In the genomic region with DNA sequence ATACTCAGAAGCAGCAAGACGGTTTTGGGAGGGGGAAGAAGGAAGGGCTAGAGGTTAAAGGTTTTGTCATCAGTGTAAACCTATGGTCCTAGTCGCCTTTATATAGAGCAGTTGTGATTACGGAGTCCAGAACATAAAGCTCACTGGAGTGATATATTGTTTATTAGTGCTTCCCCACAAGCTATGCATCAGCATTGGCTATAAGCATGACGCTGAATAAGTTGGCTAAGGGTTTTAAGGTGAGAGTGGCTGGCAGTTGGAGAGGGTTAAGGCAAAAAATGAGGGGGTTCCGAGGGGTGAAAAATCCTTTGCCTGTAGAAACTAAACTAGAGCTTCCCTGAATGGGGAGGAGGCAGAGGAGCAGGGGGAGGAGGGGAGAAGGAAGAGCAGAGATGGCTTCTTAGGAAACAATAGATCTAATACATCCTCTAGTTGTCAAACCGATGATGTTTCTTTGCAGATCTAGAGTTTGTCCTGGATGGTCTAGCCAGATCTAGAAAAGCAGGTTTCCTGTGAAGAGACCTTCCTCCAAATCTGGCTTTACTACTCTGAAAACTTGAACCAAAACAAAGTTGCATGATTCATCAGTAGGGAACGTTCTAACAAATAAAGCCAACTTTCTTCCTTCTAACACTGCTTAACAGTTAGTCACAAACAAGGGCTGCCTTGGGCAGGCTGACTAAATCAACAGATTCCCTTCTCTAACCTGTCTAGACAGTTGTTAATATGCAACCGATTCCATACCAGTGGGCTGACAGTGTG, we compare ENCODE assay signal across 8 cellular contexts. TPM values are rescaled to one million over a fixed set of nuclear protein-coding genes. Genes with fewer than 3 reads are reported as not detected.
DNase-seq lines count a peak whose midpoint lies in the region; ATAC-seq and TF ChIP-seq lines count a peak whose summit lies in the region.

No MANE protein-coding gene starts in this region.

- DNase-seq in stimulated activated naive CD8-positive, alpha-beta T cell treated with anti-CD3 and anti-CD28 coated beads, Interleukin-15, Interleukin-2, amounts not matched to agents 100 U/mL and 50 U/mL, for 24 hours, result no peak
- no peak for DNase-seq in WERI-Rb-1
- DNase-seq in esophagus squamous epithelium (lab: John Stamatoyannopoulos, UW), result no peak
- DNase-seq in naive thymus-derived CD4-positive, alpha-beta T cell, result peak in 1 of 9 donors; percentile 18
- DNase-seq in GDM1 (lab: John Stamatoyannopoulos, UW), result no peak
- no peak for DNase-seq in NCI-H128 (lab: John Stamatoyannopoulos, UW; ENCODE audit: unreplicated experiment)

- H3K27ac ChIP-seq in WERI-Rb-1 (peak overlapping the region; percentile 77), esophagus squamous epithelium (peak overlapping the region; percentile 93 to 100 (median 100))
- H3K27ac ChIP-seq in naive thymus-derived CD4-positive, alpha-beta T cell (ENCODE audit: low read depth, low read length), result peak overlapping the region; percentile 100

- intact Hi-C loops in esophagus squamous epithelium (cut with DNase I), result loop anchor here (10.0 kb wide), 1 partner anchor 302 kb away; no protein-coding TSS in a partner anchor
- intact Hi-C loops in naive thymus-derived CD4-positive, alpha-beta T cell (cut with micrococcal nuclease), result loop anchor here (10.0 kb wide), 4 partner anchors 48 to 1092 kb away; partner anchors contain the start of genes IDH1 (in 1 of the 2) and INO80D (in 1 of the 2)

- no peak for ATAC-seq in stimulated activated naive CD8-positive, alpha-beta T cell treated with anti-CD3 and anti-CD28 coated beads, Interleukin-15, Interleukin-2, amounts not matched to agents 100 U/mL and 50 U/mL, for 24 hours
- ATAC-seq in naive thymus-derived CD4-positive, alpha-beta T cell, result no peak
- ATAC-seq in HG03442 (IDR thresholded peaks at IDR 0.05; ENCODE audit: unreplicated experiment), result no peak

- peak overlapping the region; percentile 92 for H3K4me3 Mint-ChIP-seq in stimulated activated naive CD8-positive, alpha-beta T cell treated with anti-CD3 and anti-CD28 coated beads, Interleukin-15, Interleukin-2, amounts not matched to agents 100 ng/mL and 50 ng/mL, for 24 hours
- peak overlapping the region; percentile 94 to 100 (median 98) for H3K4me3 Mint-ChIP-seq in naive thymus-derived CD4-positive, alpha-beta T cell

- 11 to 15% methylated on average over 8 of the region's 8 CpGs for WGBS in esophagus squamous epithelium, 2 donors

- peaks cover 67% of the 10 kb centered on the region for H3K4me1 Mint-ChIP-seq in stimulated activated naive CD8-positive, alpha-beta T cell treated with anti-CD3 and anti-CD28 coated beads, Interleukin-15, Interleukin-2, amounts not matched to agents 100 ng/mL and 50 ng/mL, for 24 hours (ENCODE audit: low read depth)
- H3K4me1 Mint-ChIP-seq in naive thymus-derived CD4-positive, alpha-beta T cell, result peaks cover 39 to 66% (median 62%) of the 10 kb centered on the region in 7 donors

- peak overlapping the region; percentile 69 for H3K4me3 ChIP-seq in WERI-Rb-1 (ENCODE audit: low read depth, low read length)
- H3K4me3 ChIP-seq in esophagus squamous epithelium, result peak overlapping the region; percentile 68 to 91 (median 76)
- peak overlapping the region; percentile 89 for H3K4me3 ChIP-seq in naive thymus-derived CD4-positive, alpha-beta T cell (ENCODE audit: low read length)

- peaks cover 5 to 74% (median 24%) of the 10 kb centered on the region in 3 donors for H3K4me1 ChIP-seq in esophagus squamous epithelium
- peaks cover 0 to 17% of the 10 kb centered on the region in 2 donors for H3K4me1 ChIP-seq in naive thymus-derived CD4-positive, alpha-beta T cell (ENCODE audit: control insufficient read depth in 2 of 2, insufficient read depth in 2 of 2, low read length in 2 of 2)

- CTCF ChIA-PET in naive thymus-derived CD4-positive, alpha-beta T cell (lab: Charles Lee), result interaction anchor here (1.0 to 4.6 kb wide), 5 partner anchors 15 to 52 kb away, joined by 3 to 61 read pairs (median 5); no protein-coding TSS in a partner anchor

- peaks cover 3% of the 10 kb centered on the region for H3K36me3 Mint-ChIP-seq in stimulated activated naive CD8-positive, alpha-beta T cell treated with anti-CD3 and anti-CD28 coated beads, Interleukin-15, Interleukin-2, amounts not matched to agents 100 ng/mL and 50 ng/mL, for 24 hours (ENCODE audit: low read depth)
- peaks cover 0 to 29% (median 0%) of the 10 kb centered on the region in 5 donors for H3K36me3 Mint-ChIP-seq in naive thymus-derived CD4-positive, alpha-beta T cell

- TF ChIP-seq CTCF in WERI-Rb-1 (IDR thresholded peaks at IDR 0.05; ENCODE audit: low read depth, low read length) (no peak), esophagus squamous epithelium (IDR thresholded peaks at IDR 0.05) (no peak)

- H3K27me3 Mint-ChIP-seq in stimulated activated naive CD8-positive, alpha-beta T cell treated with anti-CD3 and anti-CD28 coated beads, Interleukin-15, Interleukin-2, amounts not matched to agents 100 ng/mL and 50 ng/mL, for 24 hours, result no peaks in the 10 kb centered on the region
- H3K27me3 Mint-ChIP-seq in naive thymus-derived CD4-positive, alpha-beta T cell, result peaks cover 0 to 2% (median 0%) of the 10 kb centered on the region in 5 donors

- H3K36me3 ChIP-seq in WERI-Rb-1 (peaks cover 3% of the 10 kb centered on the region; the same call in 1 of the 2 replicates), esophagus squamous epithelium (no peaks in the 10 kb centered on the region)
- no peaks in the 10 kb centered on the region for H3K36me3 ChIP-seq in naive thymus-derived CD4-positive, alpha-beta T cell (ENCODE audit: control insufficient read depth in 2 of 3, insufficient read depth in 3 of 3, low read length in 3 of 3)

- no peaks in the 10 kb centered on the region for H3K9me3 ChIP-seq in WERI-Rb-1 (ENCODE audit: severe bottlenecking)
- no peaks in the 10 kb centered on the region for H3K9me3 ChIP-seq in esophagus squamous epithelium
- no peaks in the 10 kb centered on the region for H3K9me3 ChIP-seq in naive thymus-derived CD4-positive, alpha-beta T cell (ENCODE audit: control insufficient read depth in 2 of 3, low read length in 3 of 3)

- POLR2A ChIA-PET in naive thymus-derived CD4-positive, alpha-beta T cell (lab: Charles Lee), result interaction anchor here (0.6 to 9.2 kb wide), 10 partner anchors 9 to 362 kb away, joined by 3 to 433 read pairs (median 5); no protein-coding TSS in a partner anchor

- TF ChIP-seq POLR2A in esophagus squamous epithelium (IDR thresholded peaks at IDR 0.05), result peak in 2 of 4 donors; percentile 60 to 62

- H3K9me3 Mint-ChIP-seq in stimulated activated naive CD8-positive, alpha-beta T cell treated with anti-CD3 and anti-CD28 coated beads, Interleukin-15, Interleukin-2, amounts not matched to agents 100 ng/mL and 50 ng/mL, for 24 hours, result no peaks in the 10 kb centered on the region
- no peaks in the 10 kb centered on the region for H3K9me3 Mint-ChIP-seq in naive thymus-derived CD4-positive, alpha-beta T cell

- peak overlapping the region; percentile 79 for H3K27ac Mint-ChIP-seq in stimulated activated naive CD8-positive, alpha-beta T cell treated with anti-CD3 and anti-CD28 coated beads, Interleukin-15, Interleukin-2, amounts not matched to agents 100 ng/mL and 50 ng/mL, for 24 hours
- peak overlapping the region; percentile 93 to 99 (median 97) for H3K27ac Mint-ChIP-seq in naive thymus-derived CD4-positive, alpha-beta T cell

- H3K27me3 ChIP-seq in WERI-Rb-1 (ENCODE audit: insufficient read depth, low read depth, severe bottlenecking) (no peaks in the 10 kb centered on the region), esophagus squamous epithelium (no peaks in the 10 kb centered on the region)
- no peaks in the 10 kb centered on the region for H3K27me3 ChIP-seq in naive thymus-derived CD4-positive, alpha-beta T cell (ENCODE audit: control insufficient read depth in 2 of 2, insufficient read depth in 2 of 2, low read length in 2 of 2)

RNA-seq across cellular contexts. Expression of gene KLF7, which starts 2.5 kb away (rescaled TPM):
- 10 to 100 TPM in 3 of 4 donors, 1 to 10 TPM in 1; 6.5 to 24.8 (median 15.2) TPM for total RNA-seq in esophagus squamous epithelium
- total RNA-seq in naive thymus-derived CD4-positive, alpha-beta T cell, result 10 to 100 TPM; 25.4 to 93.3 (median 78.0) TPM
- polyA plus RNA-seq in naive thymus-derived CD4-positive, alpha-beta T cell, result 10 to 100 TPM; 18.7 to 23.1 TPM
